In genomic region chr7:25965405-25966123, GRCh38 we compare ENCODE assay signal across 19 cellular contexts.
DNase-seq lines count a peak whose midpoint lies in the region; ATAC-seq and TF ChIP-seq lines count a peak whose summit lies in the region.
"Had no signal": no experiment of that assay in that cellular context is flagged by ENCODE, and none has a peak within 500 bp of the region (broad histone marks: within the 10 kb centered on the region; RNA-seq: fewer than 3 reads in every experiment).

No MANE protein-coding gene starts in this region.

- peaks cover 41% of the 10 kb centered on the region for H3K4me1 ChIP-seq in DOHH2 (ENCODE audit: control insufficient read depth, low read length)
- no peaks in the 10 kb centered on the region for H3K4me1 ChIP-seq in foreskin keratinocyte
- H3K4me1 ChIP-seq in A673 (ENCODE audit: insufficient read depth, low read length, poor library complexity, severe bottlenecking), result no peaks in the 10 kb centered on the region
- H3K4me1 ChIP-seq: neural progenitor cell had no signal

- ATAC-seq in foreskin keratinocyte, result peak; percentile 66
- no peak for ATAC-seq in HG03469 (IDR thresholded peaks at IDR 0.05; ENCODE audit: unreplicated experiment)
- ATAC-seq: SK-N-SH treated with all-trans-retinoic acid at 6 μM for 48 hours had no signal

- H3F3A ChIP-seq in DOHH2 (ENCODE audit: control insufficient read depth, insufficient read depth), result no peaks in the 10 kb centered on the region

- no peaks in the 10 kb centered on the region for H3K9me3 ChIP-seq in DOHH2 (ENCODE audit: control insufficient read depth, insufficient read depth, low read length)
- no peaks in the 10 kb centered on the region for H3K9me3 ChIP-seq in A673 (ENCODE audit: low read depth, low read length, poor library complexity, severe bottlenecking)

- H3K27ac ChIP-seq in DOHH2 (ENCODE audit: low read depth, low read length) (no peak overlapping the region), RWPE1 (no peak overlapping the region), foreskin keratinocyte (no peak overlapping the region), A673 (ENCODE audit: low read depth, low read length, poor library complexity, severe bottlenecking) (no peak overlapping the region)
- H3K27ac ChIP-seq: neural progenitor cell had no signal

- POLR2A ChIA-PET in RWPE1 (lab: Yijun Ruan, JAX; ENCODE audit: low non-redundant PET), result no interaction called here
- POLR2A ChIA-PET in A673 (lab: Charles Lee; ENCODE audit: low non-redundant PET), result no interaction called here

- TF ChIP-seq CTCF in DOHH2 (IDR thresholded peaks at IDR 0.05; ENCODE audit: low read depth, low read length, poor library complexity, severe bottlenecking) (no peak), LNCaP clone FGC (IDR thresholded peaks at IDR 0.05; ENCODE audit: control insufficient read depth, extremely low read depth, insufficient read depth) (no peak), RWPE1 (conservative IDR thresholded peaks at IDR 0.05; ENCODE audit: low read depth) (no peak), foreskin keratinocyte (conservative IDR thresholded peaks at IDR 0.05) (no peak), A673 (conservative IDR thresholded peaks at IDR 0.05; ENCODE audit: low read depth, low read length) (no peak)

- peak overlapping the region; percentile 53; the same call in 1 of the 2 replicates for H3K4me2 ChIP-seq in DOHH2 (ENCODE audit: low read length)
- H3K4me2 ChIP-seq: neural progenitor cell had no signal

- no peaks in the 10 kb centered on the region; the same call in 1 of the 2 replicates for H3K9me2 ChIP-seq in DOHH2 (replicated peaks; ENCODE audit: control insufficient read depth, low read length)

- BruUV-seq in A673 (replicated peaks; lab: Mats Ljungman, UMichigan), result no TSS peak

- H3K79me2 ChIP-seq in DOHH2 (ENCODE audit: control insufficient read depth, low read length), result no peaks in the 10 kb centered on the region

- H3K36me3 ChIP-seq in DOHH2 (ENCODE audit: control insufficient read depth, low read length) (no peaks in the 10 kb centered on the region), A673 (ENCODE audit: insufficient read depth, low read length, poor library complexity, severe bottlenecking) (no peaks in the 10 kb centered on the region)
- H3K36me3 ChIP-seq: neural progenitor cell had no signal

- H3K4me3 ChIP-seq in DOHH2 (ENCODE audit: low read length) (no peak overlapping the region), LNCaP clone FGC (ENCODE audit: low read depth, low read length) (peak overlapping the region; percentile 15), A673 (ENCODE audit: low read depth, low read length, poor library complexity, severe bottlenecking) (no peak overlapping the region)
- H3K4me3 ChIP-seq: neural progenitor cell had no signal

- peak; percentile 75 for DNase-seq in LNCaP clone FGC (ENCODE audit: low read depth)
- DNase-seq in RWPE1 (ENCODE audit: low spot score), result peak; percentile 58
- peak in 1 of 2 donors; percentile 23 for DNase-seq in foreskin keratinocyte
- DNase-seq in activated T-cell treated with anti-CD3 and anti-CD28 coated beads, Interleukin-2, amount 50 U/mL, for 1 hour, result no peak
- DNase-seq in A673 (ENCODE audit: low spot score), result no peak
- no peak for DNase-seq in germinal center (ENCODE audit: low spot score)
- DNase-seq: activated CD4-positive, alpha-beta T cell treated with anti-CD3 and anti-CD28 coated beads for 48 hours; activated effector memory CD4-positive, alpha-beta T cell treated with anti-CD3 and anti-CD28 coated beads, Interleukin-2, amount 50 U/mL, for 16 hours; amniotic stem cell; cerebellar nuclear complex; DMS79 treated with DMSO at 0.1 percent for 48 hours; H9; NCI-H1436; NCI-H226; stimulated activated CD8-positive, alpha-beta memory T cell treated with anti-CD3 and anti-CD28 coated beads, Interleukin-4, amount 100 ng/mL, for 48 hours had no signal

- peaks cover 42% of the 10 kb centered on the region for H3K27me3 ChIP-seq in DOHH2 (ENCODE audit: control insufficient read depth, low read length)
- H3K27me3 ChIP-seq in foreskin keratinocyte, result peaks cover 3% of the 10 kb centered on the region
- no peaks in the 10 kb centered on the region for H3K27me3 ChIP-seq in A673 (replicated peaks; ENCODE audit: insufficient read depth, low read depth, low read length, poor library complexity)
- H3K27me3 ChIP-seq: neural progenitor cell had no signal

- CTCF ChIA-PET in RWPE1 (lab: Yijun Ruan, JAX) (no interaction called here), A673 (lab: Charles Lee) (no interaction called here)

- H4K20me1 ChIP-seq in DOHH2 (ENCODE audit: control insufficient read depth, insufficient read depth, low read depth, low read length), result no peaks in the 10 kb centered on the region

- intact Hi-C loops in A673 (cut with micrococcal nuclease; ENCODE audit: unreplicated experiment), result no loop called here

Comparison
In these comparisons a context has a peak if more than half of its experiments do, and no peak if none do; other contexts are left out.
1. DNase-seq: peak in LNCaP clone FGC (single experiment) and RWPE1 (single experiment); none in activated T-cell treated with anti-CD3 and anti-CD28 coated beads, Interleukin-2, amount 50 U/mL, for 1 hour (single experiment), A673 (single experiment) and germinal center (single experiment).